Comparison of ENCODE assay signal across 1 cellular context in the genomic region with DNA sequence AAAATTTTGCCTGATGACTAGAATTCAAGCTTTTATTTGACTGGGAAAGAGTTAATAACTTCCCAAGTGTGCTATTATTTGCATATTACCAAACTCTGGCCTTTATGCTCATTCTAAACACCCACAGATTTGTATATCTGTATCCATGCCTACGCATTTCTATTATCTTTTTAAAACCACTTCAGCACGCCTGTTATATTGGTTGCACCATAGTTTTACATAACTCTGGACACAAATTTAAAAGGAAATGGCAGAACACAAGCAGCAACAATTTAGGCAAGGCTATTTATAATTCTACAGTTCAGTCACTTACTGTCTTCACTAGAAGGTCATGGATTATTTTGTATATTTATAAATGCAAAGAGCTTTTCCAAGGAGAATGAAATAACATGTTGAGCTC.
TF ChIP-seq lines count a peak whose summit lies in the region.

No MANE protein-coding gene starts in this region.

TF ChIP-seq in GM23338, 12 proteins besides CTCF, POLR2A, EP300 and RAD21 (continued from another document):
- TF ChIP-seq, protein P1, sequence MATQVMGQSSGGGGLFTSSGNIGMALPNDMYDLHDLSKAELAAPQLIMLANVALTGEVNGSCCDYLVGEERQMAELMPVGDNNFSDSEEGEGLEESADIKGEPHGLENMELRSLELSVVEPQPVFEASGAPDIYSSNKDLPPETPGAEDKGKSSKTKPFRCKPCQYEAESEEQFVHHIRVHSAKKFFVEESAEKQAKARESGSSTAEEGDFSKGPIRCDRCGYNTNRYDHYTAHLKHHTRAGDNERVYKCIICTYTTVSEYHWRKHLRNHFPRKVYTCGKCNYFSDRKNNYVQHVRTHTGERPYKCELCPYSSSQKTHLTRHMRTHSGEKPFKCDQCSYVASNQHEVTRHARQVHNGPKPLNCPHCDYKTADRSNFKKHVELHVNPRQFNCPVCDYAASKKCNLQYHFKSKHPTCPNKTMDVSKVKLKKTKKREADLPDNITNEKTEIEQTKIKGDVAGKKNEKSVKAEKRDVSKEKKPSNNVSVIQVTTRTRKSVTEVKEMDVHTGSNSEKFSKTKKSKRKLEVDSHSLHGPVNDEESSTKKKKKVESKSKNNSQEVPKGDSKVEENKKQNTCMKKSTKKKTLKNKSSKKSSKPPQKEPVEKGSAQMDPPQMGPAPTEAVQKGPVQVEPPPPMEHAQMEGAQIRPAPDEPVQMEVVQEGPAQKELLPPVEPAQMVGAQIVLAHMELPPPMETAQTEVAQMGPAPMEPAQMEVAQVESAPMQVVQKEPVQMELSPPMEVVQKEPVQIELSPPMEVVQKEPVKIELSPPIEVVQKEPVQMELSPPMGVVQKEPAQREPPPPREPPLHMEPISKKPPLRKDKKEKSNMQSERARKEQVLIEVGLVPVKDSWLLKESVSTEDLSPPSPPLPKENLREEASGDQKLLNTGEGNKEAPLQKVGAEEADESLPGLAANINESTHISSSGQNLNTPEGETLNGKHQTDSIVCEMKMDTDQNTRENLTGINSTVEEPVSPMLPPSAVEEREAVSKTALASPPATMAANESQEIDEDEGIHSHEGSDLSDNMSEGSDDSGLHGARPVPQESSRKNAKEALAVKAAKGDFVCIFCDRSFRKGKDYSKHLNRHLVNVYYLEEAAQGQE (IDR thresholded peaks at IDR 0.05; ENCODE audit: unreplicated experiment) = no peak
- TF ChIP-seq CREB1 (CRISPR knock-in tag; IDR thresholded peaks at IDR 0.05; ENCODE audit: low read depth) = no peak
- TF ChIP-seq STAT1 (IDR thresholded peaks at IDR 0.05; ENCODE audit: unreplicated experiment) = no peak
- TF ChIP-seq, protein P2, sequence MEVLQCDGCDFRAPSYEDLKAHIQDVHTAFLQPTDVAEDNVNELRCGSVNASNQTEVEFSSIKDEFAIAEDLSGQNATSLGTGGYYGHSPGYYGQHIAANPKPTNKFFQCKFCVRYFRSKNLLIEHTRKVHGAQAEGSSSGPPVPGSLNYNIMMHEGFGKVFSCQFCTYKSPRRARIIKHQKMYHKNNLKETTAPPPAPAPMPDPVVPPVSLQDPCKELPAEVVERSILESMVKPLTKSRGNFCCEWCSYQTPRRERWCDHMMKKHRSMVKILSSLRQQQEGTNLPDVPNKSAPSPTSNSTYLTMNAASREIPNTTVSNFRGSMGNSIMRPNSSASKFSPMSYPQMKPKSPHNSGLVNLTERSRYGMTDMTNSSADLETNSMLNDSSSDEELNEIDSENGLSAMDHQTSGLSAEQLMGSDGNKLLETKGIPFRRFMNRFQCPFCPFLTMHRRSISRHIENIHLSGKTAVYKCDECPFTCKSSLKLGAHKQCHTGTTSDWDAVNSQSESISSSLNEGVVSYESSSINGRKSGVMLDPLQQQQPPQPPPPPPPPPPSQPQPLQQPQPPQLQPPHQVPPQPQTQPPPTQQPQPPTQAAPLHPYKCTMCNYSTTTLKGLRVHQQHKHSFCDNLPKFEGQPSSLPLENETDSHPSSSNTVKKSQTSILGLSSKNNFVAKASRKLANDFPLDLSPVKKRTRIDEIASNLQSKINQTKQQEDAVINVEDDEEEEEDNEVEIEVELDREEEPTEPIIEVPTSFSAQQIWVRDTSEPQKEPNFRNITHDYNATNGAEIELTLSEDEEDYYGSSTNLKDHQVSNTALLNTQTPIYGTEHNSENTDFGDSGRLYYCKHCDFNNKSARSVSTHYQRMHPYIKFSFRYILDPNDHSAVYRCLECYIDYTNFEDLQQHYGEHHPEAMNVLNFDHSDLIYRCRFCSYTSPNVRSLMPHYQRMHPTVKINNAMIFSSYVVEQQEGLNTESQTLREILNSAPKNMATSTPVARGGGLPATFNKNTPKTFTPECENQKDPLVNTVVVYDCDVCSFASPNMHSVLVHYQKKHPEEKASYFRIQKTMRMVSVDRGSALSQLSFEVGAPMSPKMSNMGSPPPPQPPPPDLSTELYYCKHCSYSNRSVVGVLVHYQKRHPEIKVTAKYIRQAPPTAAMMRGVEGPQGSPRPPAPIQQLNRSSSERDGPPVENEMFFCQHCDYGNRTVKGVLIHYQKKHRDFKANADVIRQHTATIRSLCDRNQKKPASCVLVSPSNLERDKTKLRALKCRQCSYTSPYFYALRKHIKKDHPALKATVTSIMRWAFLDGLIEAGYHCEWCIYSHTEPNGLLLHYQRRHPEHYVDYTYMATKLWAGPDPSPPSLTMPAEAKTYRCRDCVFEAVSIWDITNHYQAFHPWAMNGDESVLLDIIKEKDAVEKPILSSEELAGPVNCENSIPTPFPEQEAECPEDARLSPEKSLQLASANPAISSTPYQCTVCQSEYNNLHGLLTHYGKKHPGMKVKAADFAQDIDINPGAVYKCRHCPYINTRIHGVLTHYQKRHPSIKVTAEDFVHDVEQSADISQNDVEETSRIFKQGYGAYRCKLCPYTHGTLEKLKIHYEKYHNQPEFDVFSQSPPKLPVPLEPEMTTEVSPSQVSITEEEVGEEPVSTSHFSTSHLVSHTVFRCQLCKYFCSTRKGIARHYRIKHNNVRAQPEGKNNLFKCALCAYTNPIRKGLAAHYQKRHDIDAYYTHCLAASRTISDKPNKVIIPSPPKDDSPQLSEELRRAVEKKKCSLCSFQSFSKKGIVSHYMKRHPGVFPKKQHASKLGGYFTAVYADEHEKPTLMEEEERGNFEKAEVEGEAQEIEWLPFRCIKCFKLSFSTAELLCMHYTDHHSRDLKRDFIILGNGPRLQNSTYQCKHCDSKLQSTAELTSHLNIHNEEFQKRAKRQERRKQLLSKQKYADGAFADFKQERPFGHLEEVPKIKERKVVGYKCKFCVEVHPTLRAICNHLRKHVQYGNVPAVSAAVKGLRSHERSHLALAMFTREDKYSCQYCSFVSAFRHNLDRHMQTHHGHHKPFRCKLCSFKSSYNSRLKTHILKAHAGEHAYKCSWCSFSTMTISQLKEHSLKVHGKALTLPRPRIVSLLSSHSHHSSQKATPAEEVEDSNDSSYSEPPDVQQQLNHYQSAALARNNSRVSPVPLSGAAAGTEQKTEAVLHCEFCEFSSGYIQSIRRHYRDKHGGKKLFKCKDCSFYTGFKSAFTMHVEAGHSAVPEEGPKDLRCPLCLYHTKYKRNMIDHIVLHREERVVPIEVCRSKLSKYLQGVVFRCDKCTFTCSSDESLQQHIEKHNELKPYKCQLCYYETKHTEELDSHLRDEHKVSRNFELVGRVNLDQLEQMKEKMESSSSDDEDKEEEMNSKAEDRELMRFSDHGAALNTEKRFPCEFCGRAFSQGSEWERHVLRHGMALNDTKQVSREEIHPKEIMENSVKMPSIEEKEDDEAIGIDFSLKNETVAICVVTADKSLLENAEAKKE (CRISPR knock-in tag; IDR thresholded peaks at IDR 0.05) = no peak
- TF ChIP-seq ZNF114 (CRISPR knock-in tag; IDR thresholded peaks at IDR 0.05) = no peak
- no peak for TF ChIP-seq EZH2 (IDR thresholded peaks at IDR 0.05; ENCODE audit: low read depth, unreplicated experiment)
- TF ChIP-seq ZNF331 (CRISPR knock-in tag; IDR thresholded peaks at IDR 0.05; ENCODE audit: low read depth) = no peak
- TF ChIP-seq, protein P3, sequence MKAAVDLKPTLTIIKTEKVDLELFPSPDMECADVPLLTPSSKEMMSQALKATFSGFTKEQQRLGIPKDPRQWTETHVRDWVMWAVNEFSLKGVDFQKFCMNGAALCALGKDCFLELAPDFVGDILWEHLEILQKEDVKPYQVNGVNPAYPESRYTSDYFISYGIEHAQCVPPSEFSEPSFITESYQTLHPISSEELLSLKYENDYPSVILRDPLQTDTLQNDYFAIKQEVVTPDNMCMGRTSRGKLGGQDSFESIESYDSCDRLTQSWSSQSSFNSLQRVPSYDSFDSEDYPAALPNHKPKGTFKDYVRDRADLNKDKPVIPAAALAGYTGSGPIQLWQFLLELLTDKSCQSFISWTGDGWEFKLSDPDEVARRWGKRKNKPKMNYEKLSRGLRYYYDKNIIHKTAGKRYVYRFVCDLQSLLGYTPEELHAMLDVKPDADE (IDR thresholded peaks at IDR 0.05) = no peak
